Comparison of ENCODE assay signal across 8 cellular contexts in the genomic region with DNA sequence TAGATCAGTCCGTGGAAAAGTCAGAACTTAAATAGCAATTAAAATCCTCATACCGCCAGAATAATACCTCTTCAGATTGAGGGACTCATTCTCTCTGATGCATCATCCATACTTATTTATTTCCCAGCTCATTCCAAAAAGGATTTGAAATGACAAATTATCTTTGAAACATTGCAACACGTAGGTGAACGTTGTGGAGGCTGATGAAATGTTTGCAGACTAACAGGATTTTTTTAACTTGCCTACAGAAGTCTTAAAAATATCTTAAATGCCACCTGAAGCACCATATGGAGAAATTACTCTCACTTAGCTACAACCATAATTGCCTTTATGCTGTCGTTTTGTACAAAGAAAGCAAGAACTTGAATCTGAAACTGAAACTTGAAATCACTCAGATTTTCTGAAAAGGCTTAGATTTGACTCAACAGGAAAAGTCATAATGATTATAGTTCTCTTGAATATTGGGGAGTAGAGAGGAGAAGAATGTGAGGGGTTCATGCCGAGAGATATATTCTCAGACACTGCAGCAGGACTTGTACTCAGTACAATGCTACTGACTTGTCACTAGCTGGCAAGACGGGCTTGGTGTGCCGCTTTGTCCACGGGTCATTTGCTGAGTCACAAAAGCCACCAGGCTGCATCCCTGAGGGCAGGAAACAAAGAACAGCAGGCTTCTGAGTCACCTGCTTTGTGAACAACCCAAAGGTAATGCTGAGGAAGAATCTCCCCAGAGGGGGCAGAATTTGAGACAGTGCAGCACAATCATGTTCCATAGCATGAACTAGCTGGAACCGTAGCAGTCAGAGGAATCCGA. TPM values are rescaled to one million over a fixed set of nuclear protein-coding genes. Genes with fewer than 3 reads are reported as not detected.
DNase-seq lines count a peak whose midpoint lies in the region; ATAC-seq and TF ChIP-seq lines count a peak whose summit lies in the region.

No MANE protein-coding gene starts in this region.

- no peak overlapping the region for H3K56ac ChIP-seq in IMR-90 (ENCODE audit: extremely low read depth, insufficient read depth, low read length)

- H3K4me1 ChIP-seq in ES-I3 (ENCODE audit: insufficient read depth, low read length) (peaks cover 31% of the 10 kb centered on the region), IMR-90 (ENCODE audit: control insufficient read depth, insufficient read depth, low read length) (no peaks in the 10 kb centered on the region)

- no peak overlapping the region for H3K27ac ChIP-seq in IMR-90 (ENCODE audit: insufficient read depth, low read length)

- H2BK120ac ChIP-seq in IMR-90 (ENCODE audit: low read depth, low read length): no peak overlapping the region

- peaks cover 24% of the 10 kb centered on the region for H3K27me3 Mint-ChIP-seq in T-helper 1 cell treated with Interleukin-12 subunit alpha and Interleukin-12 subunit beta and Interleukin-4 antibody, amounts not matched to agents 30 μg/mL and 1 μg/mL, for 36 hours (ENCODE audit: low read depth)

- no peak overlapping the region for H3K23ac ChIP-seq in IMR-90 (ENCODE audit: low read depth, low read length)

- H2AFZ ChIP-seq in IMR-90 (replicated peaks; ENCODE audit: low read length, poor library complexity): no peak overlapping the region

- no peak overlapping the region for H4K8ac ChIP-seq in IMR-90 (ENCODE audit: low read depth in 2 of 2, low read length in 2 of 2)

- no peak for TF ChIP-seq RAD21 in IMR-90 (IDR thresholded peaks at IDR 0.05; ENCODE audit: low read length)

- H2BK15ac ChIP-seq in IMR-90 (ENCODE audit: low read depth, low read length): no peak overlapping the region

- dilution Hi-C loops in IMR-90 (cut with HindIII; ENCODE audit: low sequenced_read_pairs, unreplicated experiment): no loop called here

- DNase-seq in IMR-90 (peak; percentile 20), astrocyte of the hippocampus (ENCODE audit: low read depth, low spot score) (peak; percentile 76), kidney epithelial cell (ENCODE audit: low read depth) (peak; percentile 85), GF-D8 (lab: John Stamatoyannopoulos, UW) (no peak)
- peak; percentile 32 to 54 for DNase-seq in stimulated activated CD4-positive, alpha-beta T cell treated with anti-CD3 and anti-CD28 coated beads, Interleukin-4, amount 100 ng/mL, for 48 hours (ENCODE audit: low read depth in 2 of 2)

- H3K4me3 ChIP-seq in IMR-90 (ENCODE audit: insufficient read depth, low read depth, low read length) (peak overlapping the region; percentile 23; the same call in 1 of the 2 replicates), kidney epithelial cell (ENCODE audit: low read depth, low read length) (no peak overlapping the region)

- no TSS peak for BruUV-seq in IMR-90 (replicated peaks; lab: Mats Ljungman, UMichigan)

- in situ Hi-C loops in IMR-90 (cut with MboI; ENCODE audit: low sequenced_read_pairs): no loop called here

- H3K9me3 Mint-ChIP-seq in T-helper 1 cell treated with Interleukin-12 subunit alpha and Interleukin-12 subunit beta and Interleukin-4 antibody, amounts not matched to agents 30 μg/mL and 1 μg/mL, for 36 hours: no peaks in the 10 kb centered on the region

- no peak overlapping the region for H3K4ac ChIP-seq in IMR-90 (ENCODE audit: low read depth, low read length)

- no peak overlapping the region for H4K5ac ChIP-seq in IMR-90 (ENCODE audit: low read depth, low read length)

- H2BK20ac ChIP-seq in IMR-90 (ENCODE audit: low read depth, low read length): no peak overlapping the region

- WGBS in IMR-90 (ENCODE audit: extremely low coverage in 2 of 2, insufficient read length in 1 of 2), 2 experiments: 43% methylated on average over 4 of the region's 11 CpGs; no CpG with 5 or more reads in 1 of the 2 experiments

- no peak overlapping the region for H4K91ac ChIP-seq in IMR-90 (ENCODE audit: insufficient read depth, low read depth, low read length)

- H3K4me1 Mint-ChIP-seq in T-helper 1 cell treated with Interleukin-12 subunit alpha and Interleukin-12 subunit beta and Interleukin-4 antibody, amounts not matched to agents 30 μg/mL and 1 μg/mL, for 36 hours (ENCODE audit: low read depth): peaks cover 24% of the 10 kb centered on the region

- H3K79me1 ChIP-seq in IMR-90 (ENCODE audit: low read depth in 1 of 2, low read length in 2 of 2): no peaks in the 10 kb centered on the region

- H4K20me1 ChIP-seq in IMR-90 (ENCODE audit: insufficient read depth, low read length): no peaks in the 10 kb centered on the region

- peak; percentile 79 for ATAC-seq in GM21529 (IDR thresholded peaks at IDR 0.05; ENCODE audit: unreplicated experiment)
- ATAC-seq in IMR-90 (ENCODE audit: low read depth): peak; percentile 42; the same call in 1 of the 2 replicates

- no peaks in the 10 kb centered on the region for H3K9me3 ChIP-seq in ES-I3 (ENCODE audit: control insufficient read depth, insufficient read depth, low read length)
- no peaks in the 10 kb centered on the region for H3K9me3 ChIP-seq in IMR-90 (ENCODE audit: control insufficient read depth, insufficient read depth, low read length)

- H3K9ac ChIP-seq in ES-I3 (ENCODE audit: low read depth, low read length) (peak overlapping the region; percentile 4; the same call in 1 of the 2 replicates), IMR-90 (ENCODE audit: low read depth, low read length) (no peak overlapping the region)

- TF ChIP-seq CTCF in IMR-90 (conservative IDR thresholded peaks at IDR 0.05; ENCODE audit: low read depth, low read length) (no peak), kidney epithelial cell (IDR thresholded peaks at IDR 0.05; ENCODE audit: insufficient read depth, low read length, poor library complexity, severe bottlenecking) (peak; percentile 55)

- H2AK5ac ChIP-seq in IMR-90 (ENCODE audit: low read depth, low read length): no peak overlapping the region

- no peak overlapping the region for H2AK9ac ChIP-seq in IMR-90 (replicated peaks; ENCODE audit: low read depth, low read length, poor library complexity)

- peak overlapping the region; percentile 63 for H3K4me2 ChIP-seq in IMR-90 (ENCODE audit: low read depth, low read length)

- H3K14ac ChIP-seq in IMR-90 (replicated peaks; ENCODE audit: low read depth, low read length): no peak overlapping the region

- H3K36me3 ChIP-seq in ES-I3 (ENCODE audit: insufficient read depth, low read length): no peaks in the 10 kb centered on the region
- no peaks in the 10 kb centered on the region for H3K36me3 ChIP-seq in IMR-90 (ENCODE audit: control insufficient read depth, insufficient read depth, low read length)
- H3K36me3 ChIP-seq in kidney epithelial cell (ENCODE audit: control insufficient read depth, insufficient read depth, low read length): no peaks in the 10 kb centered on the region

- H3K27ac Mint-ChIP-seq in T-helper 1 cell treated with Interleukin-12 subunit alpha and Interleukin-12 subunit beta and Interleukin-4 antibody, amounts not matched to agents 30 μg/mL and 1 μg/mL, for 36 hours: peak overlapping the region; percentile 82

- no peak overlapping the region for H3K18ac ChIP-seq in IMR-90 (ENCODE audit: low read depth, low read length)

- peaks cover 31% of the 10 kb centered on the region for H3K27me3 ChIP-seq in IMR-90 (ENCODE audit: control insufficient read depth, insufficient read depth, low read length)
- no peaks in the 10 kb centered on the region for H3K27me3 ChIP-seq in kidney epithelial cell (ENCODE audit: control insufficient read depth, insufficient read depth, low read length)

- H3K36me3 Mint-ChIP-seq in T-helper 1 cell treated with Interleukin-12 subunit alpha and Interleukin-12 subunit beta and Interleukin-4 antibody, amounts not matched to agents 30 μg/mL and 1 μg/mL, for 36 hours (ENCODE audit: low read depth): no peaks in the 10 kb centered on the region

- H3K9me1 ChIP-seq in IMR-90 (ENCODE audit: insufficient read depth, low read length): no peaks in the 10 kb centered on the region

- CTCF ChIA-PET in IMR-90 (lab: Yijun Ruan, JAX): interaction anchor here (0.6 to 1.1 kb wide), 2 partner anchors 15 to 786 kb away, joined by 3 to 4 read pairs; no protein-coding TSS in a partner anchor

- POLR2A ChIA-PET in IMR-90 (lab: Charles Lee; ENCODE audit: unreplicated experiment): no interaction called here

- intact Hi-C loops in IMR-90 (cut with micrococcal nuclease): no loop called here

- H2BK5ac ChIP-seq in IMR-90 (ENCODE audit: low read depth, low read length, poor library complexity, severe bottlenecking): no peak overlapping the region

- no peak for TF ChIP-seq POLR2A in IMR-90 (IDR thresholded peaks at IDR 0.05; ENCODE audit: low read depth, low read length)

- H3K4me3 Mint-ChIP-seq in T-helper 1 cell treated with Interleukin-12 subunit alpha and Interleukin-12 subunit beta and Interleukin-4 antibody, amounts not matched to agents 30 μg/mL and 1 μg/mL, for 36 hours: peak overlapping the region; percentile 78

TF ChIP-seq in IMR-90, 13 proteins besides CTCF, POLR2A, EP300 and RAD21 (continues in another document):
- TF ChIP-seq RFX5 (IDR thresholded peaks at IDR 0.05; ENCODE audit: low read depth, low read length) (no peak), FOS (IDR thresholded peaks at IDR 0.05; ENCODE audit: low read depth, low read length) (no peak), CHD1 (IDR thresholded peaks at IDR 0.05; ENCODE audit: low read depth, low read length) (no peak), CEBPB (IDR thresholded peaks at IDR 0.05; ENCODE audit: low read depth, low read length) (no peak), NFE2L2 (IDR thresholded peaks at IDR 0.05; ENCODE audit: low read depth, low read length) (no peak), SMC3 (IDR thresholded peaks at IDR 0.05; ENCODE audit: low read depth, low read length) (no peak)
- TF ChIP-seq, protein P1, sequence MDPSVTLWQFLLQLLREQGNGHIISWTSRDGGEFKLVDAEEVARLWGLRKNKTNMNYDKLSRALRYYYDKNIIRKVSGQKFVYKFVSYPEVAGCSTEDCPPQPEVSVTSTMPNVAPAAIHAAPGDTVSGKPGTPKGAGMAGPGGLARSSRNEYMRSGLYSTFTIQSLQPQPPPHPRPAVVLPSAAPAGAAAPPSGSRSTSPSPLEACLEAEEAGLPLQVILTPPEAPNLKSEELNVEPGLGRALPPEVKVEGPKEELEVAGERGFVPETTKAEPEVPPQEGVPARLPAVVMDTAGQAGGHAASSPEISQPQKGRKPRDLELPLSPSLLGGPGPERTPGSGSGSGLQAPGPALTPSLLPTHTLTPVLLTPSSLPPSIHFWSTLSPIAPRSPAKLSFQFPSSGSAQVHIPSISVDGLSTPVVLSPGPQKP (IDR thresholded peaks at IDR 0.05; ENCODE audit: borderline replicate concordance, low read depth, low read length): no peak

RNA-seq across cellular contexts. Expression of a gene that starts 7.1 kb away (rescaled TPM):
- total RNA-seq in IMR-90 (2012; rRNA removed) (17.6 and 29.4 TPM in 2 replicates), kidney epithelial cell (3.9 and 4.5 TPM in 2 replicates)
- 6.4 and 7.3 TPM in 2 replicates for polyA plus RNA-seq in IMR-90 (2012; rRNA removed)
- polyA plus RNA-seq in IMR-90 (2012; cell fraction: cytosol; rRNA removed): 1.3 and 2.7 TPM in 2 replicates
- polyA plus RNA-seq in IMR-90 (2012; cell fraction: nucleus; rRNA removed; ENCODE audit: low replicate concordance): 3.5 and 18.2 TPM in 2 replicates
